11 cellular contexts compared by ENCODE assay signal in genomic region chr1:62182079-62182620, GRCh38. TPM values are rescaled to one million over a fixed set of nuclear protein-coding genes. Genes with fewer than 3 reads are reported as not detected.
DNase-seq lines count a peak whose midpoint lies in the region; TF ChIP-seq lines count a peak whose summit lies in the region.
"Not testable (repeated sequence)": the region's sequence is repeated elsewhere in the genome, so short reads cannot be mapped to it uniquely, and the experiment has no call there.
"Had no signal": no experiment of that assay in that cellular context is flagged by ENCODE, and none has a peak within 500 bp of the region (broad histone marks: within the 10 kb centered on the region; RNA-seq: fewer than 3 reads in every experiment).

No MANE protein-coding gene starts in this region.

- H3K4me1 Mint-ChIP-seq in brain (peaks cover 39% of the 10 kb centered on the region), nephron (peaks cover 44% of the 10 kb centered on the region)

- H3K4me1 ChIP-seq in HAP-1 (peaks cover 30% of the 10 kb centered on the region), hepatocyte (ENCODE audit: insufficient read depth) (peaks cover 13% of the 10 kb centered on the region), smooth muscle cell (ENCODE audit: low read depth) (peaks cover 44% of the 10 kb centered on the region)

- not testable (repeated sequence) for TF ChIP-seq CTCF in brain (conservative IDR thresholded peaks at IDR 0.05); hepatocyte (IDR thresholded peaks at IDR 0.05; ENCODE audit: poor library complexity); nephron (IDR thresholded peaks at IDR 0.05; ENCODE audit: unreplicated experiment in 3 of 3); smooth muscle cell (IDR thresholded peaks at IDR 0.05; ENCODE audit: borderline replicate concordance, insufficient read depth, poor library complexity, severe bottlenecking)

- not testable (repeated sequence) for H3K79me2 ChIP-seq in hepatocyte; smooth muscle cell (ENCODE audit: low read depth)

- H2AFZ ChIP-seq in hepatocyte, result not testable (repeated sequence)
- peak overlapping the region; percentile 11 for H2AFZ ChIP-seq in smooth muscle cell (ENCODE audit: low read depth)

- not testable (repeated sequence) for H3K9me3 ChIP-seq in HAP-1; hepatocyte (ENCODE audit: low read depth); smooth muscle cell (replicated peaks; ENCODE audit: low read depth)

- not testable (repeated sequence) for H3F3A ChIP-seq in smooth muscle cell (ENCODE audit: low read depth)

- H3K4me3 ChIP-seq in HAP-1, hepatocyte: not testable (repeated sequence)
- peak overlapping the region; percentile 24 for H3K4me3 ChIP-seq in smooth muscle cell

- 36% methylated on average over 8 of the region's 8 CpGs for WGBS in hepatocyte (ENCODE audit: low lambda C conversion rate, missing lambda C conversion rate)
- WGBS in smooth muscle cell (ENCODE audit: low lambda C conversion rate), result 24% methylated on average over 8 of the region's 8 CpGs

- peak overlapping the region; percentile 51 for H3K4me2 ChIP-seq in hepatocyte
- H3K4me2 ChIP-seq in smooth muscle cell, result peak overlapping the region; percentile 72

- not testable (repeated sequence) for H3K9me2 ChIP-seq in hepatocyte (replicated peaks; ENCODE audit: insufficient read depth)

- not testable (repeated sequence) for H3K27ac ChIP-seq in hepatocyte; smooth muscle cell (ENCODE audit: low read depth)

- not testable (repeated sequence) for H3K27me3 ChIP-seq in HAP-1 (ENCODE audit: low read depth); hepatocyte; smooth muscle cell (ENCODE audit: low read depth)

- H3K36me3 ChIP-seq in HAP-1 (replicated peaks); hepatocyte (replicated peaks; ENCODE audit: insufficient read depth, low read depth); smooth muscle cell (ENCODE audit: low read depth): not testable (repeated sequence)

- not testable (repeated sequence) for H3K9me3 Mint-ChIP-seq in brain, nephron

- H3K27ac Mint-ChIP-seq in brain (peak overlapping the region in 4 of 5 experiments; percentile 3 to 53 (median 28)), nephron (peak overlapping the region; percentile 37 to 88 (median 74))

- not testable (repeated sequence) for H4K20me1 ChIP-seq in hepatocyte (ENCODE audit: insufficient read depth, poor library complexity, severe bottlenecking); smooth muscle cell (ENCODE audit: low read depth)

- peak; percentile 30 to 35 for DNase-seq in HAP-1 (ENCODE audit: low spot score in 2 of 2)
- DNase-seq in NCI-H146 treated with DMSO at 0.1 percent for 48 hours (lab: John Stamatoyannopoulos, UW; ENCODE audit: unreplicated experiment), result peak; percentile 45
- peak; percentile 18 to 64 for DNase-seq in NCI-H524 (lab: John Stamatoyannopoulos, UW)
- DNase-seq in hepatocyte (ENCODE audit: low spot score); smooth muscle cell (lab: John Stamatoyannopoulos, UW; ENCODE audit: unreplicated experiment): not testable (repeated sequence)

- H3K27me3 Mint-ChIP-seq in brain; nephron (ENCODE audit: low read depth): not testable (repeated sequence)

- in situ Hi-C loops in HAP-1 (cut with MboI; ENCODE audit: low sequenced_read_pairs), result not testable (repeated sequence)

- not testable (repeated sequence) for H3K36me3 Mint-ChIP-seq in brain; nephron (ENCODE audit: low read depth)

- peak overlapping the region in 4 of 5 experiments; percentile 22 to 66 (median 32) for H3K4me3 Mint-ChIP-seq in brain
- not testable (repeated sequence) for H3K4me3 Mint-ChIP-seq in nephron

- not testable (repeated sequence) for H3K9ac ChIP-seq in smooth muscle cell (ENCODE audit: low read depth)

RNA-seq across cellular contexts. Expression of gene L1TD1, which starts 12.5 kb away (rescaled TPM):
- not detected for polyA plus RNA-seq in brain (ENCODE audit: insufficient read depth, low read depth, low replicate concordance)
- 0.77 and 1.0 TPM in 2 replicates for total RNA-seq in hepatocyte
- polyA plus RNA-seq in hepatocyte, result 0.53 and 1.3 TPM in 2 replicates
- 2.0 and 2.7 TPM in 2 replicates for total RNA-seq in smooth muscle cell
- polyA plus RNA-seq in smooth muscle cell, result 0.41 and 3.1 TPM in 2 replicates
- total RNA-seq: CD4-positive, CD25-positive, alpha-beta regulatory T cell; G401; SJCRH30 had no signal
- polyA plus RNA-seq: BJ; CD4-positive, CD25-positive, alpha-beta regulatory T cell had no signal
